ENCODE assay signal across 8 cellular contexts in the genomic region with DNA sequence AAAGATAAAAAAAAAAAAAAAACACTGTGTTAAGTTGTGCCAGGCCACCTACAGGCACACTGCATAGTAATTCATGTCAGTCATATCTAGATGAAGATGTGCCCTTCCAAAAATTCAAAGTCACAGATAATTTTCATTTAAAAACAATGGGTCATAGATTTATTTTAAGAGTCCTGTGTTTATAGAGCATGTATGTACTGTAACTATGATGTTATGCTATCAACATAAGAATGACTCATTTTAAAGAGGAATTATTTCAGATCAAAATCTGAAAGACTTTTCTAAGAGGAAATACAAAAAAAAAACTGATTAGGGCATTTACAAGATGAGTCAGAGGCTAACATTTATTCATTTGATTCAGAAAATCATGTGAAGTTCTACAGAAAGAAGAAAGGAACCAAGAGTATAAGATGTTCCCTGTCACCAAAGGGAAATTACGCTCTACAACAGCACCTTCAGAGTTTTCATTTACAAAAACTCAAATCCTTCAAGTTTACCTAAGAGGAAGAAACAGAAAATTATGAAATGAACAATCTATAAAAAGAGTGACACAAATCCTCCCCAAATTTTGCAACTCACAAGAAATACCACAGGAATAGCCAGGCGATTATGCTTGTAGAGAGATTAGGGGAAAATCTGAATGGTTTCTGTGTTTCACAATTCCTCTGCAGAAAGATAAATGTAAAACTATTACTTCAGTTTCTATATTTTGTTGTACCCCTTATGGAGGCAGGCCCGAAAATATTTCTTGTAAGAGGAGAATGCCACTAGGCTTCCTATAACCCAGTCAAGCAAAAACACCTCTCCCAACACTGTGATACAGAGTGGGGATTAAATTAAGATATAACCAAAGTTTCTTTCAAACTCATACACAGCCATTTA. TPM values are rescaled to one million over a fixed set of nuclear protein-coding genes. Genes with fewer than 3 reads are reported as not detected.
DNase-seq lines count a peak whose midpoint lies in the region; ATAC-seq, FAIRE-seq and TF ChIP-seq lines count a peak whose summit lies in the region.

No MANE protein-coding gene starts in this region.

- TF ChIP-seq POLR2A in IMR-90 (IDR thresholded peaks at IDR 0.05; ENCODE audit: low read depth, low read length) (no peak), vagina (IDR thresholded peaks at IDR 0.05) (no peak), GM12892 (IDR thresholded peaks at IDR 0.05; ENCODE audit: low read depth, low read length) (no peak)

- no peak overlapping the region for H3K4me3 ChIP-seq in IMR-90 (ENCODE audit: insufficient read depth, low read depth, low read length)
- H3K4me3 ChIP-seq in vagina: no peak overlapping the region

- in situ Hi-C loops in IMR-90 (cut with MboI; ENCODE audit: low sequenced_read_pairs): no loop called here

- DNase-seq in EH (ENCODE audit: low read depth) (peak; percentile 84), IMR-90 (peak; percentile 88), amniotic epithelial cell (ENCODE audit: low read depth) (peak; percentile 89), kidney glomerular epithelial cell (lab: John Stamatoyannopoulos, UW) (peak; percentile 58), vagina (ENCODE audit: extremely low spot score in 2 of 2) (no peak), GM12892 (ENCODE audit: insufficient read length) (no peak), DMS 273 treated with DMSO at 0.1 percent for 48 hours (lab: John Stamatoyannopoulos, UW) (no peak), HPDE6-E6E7 (ENCODE audit: extremely low spot score) (no peak)

- peaks cover 16 to 53% of the 10 kb centered on the region in 2 experiments for H3K79me1 ChIP-seq in IMR-90 (ENCODE audit: low read depth in 1 of 2, low read length in 2 of 2)

- CTCF ChIA-PET in IMR-90 (lab: Yijun Ruan, JAX): interaction anchor here (1.0 kb wide), 1 partner anchor 9 kb away, joined by 3 read pairs; no protein-coding TSS in a partner anchor

- H4K91ac ChIP-seq in IMR-90 (ENCODE audit: insufficient read depth, low read depth, low read length): peak overlapping the region; percentile 60; the same call in 1 of the 2 replicates

- peaks cover 23% of the 10 kb centered on the region for H3K9me1 ChIP-seq in IMR-90 (ENCODE audit: insufficient read depth, low read length)

- H2BK5ac ChIP-seq in IMR-90 (ENCODE audit: low read depth, low read length, poor library complexity, severe bottlenecking): peak overlapping the region; percentile 76

- peak overlapping the region; percentile 80 for H3K27ac ChIP-seq in IMR-90 (ENCODE audit: insufficient read depth, low read length)
- H3K27ac ChIP-seq in vagina: peak overlapping the region; percentile 70

- FAIRE-seq in GM12892 (lab: Jason Lieb, UNC): no peak

- no peak overlapping the region for H2AFZ ChIP-seq in IMR-90 (replicated peaks; ENCODE audit: low read length, poor library complexity)

- H3K18ac ChIP-seq in IMR-90 (ENCODE audit: low read depth, low read length): peak overlapping the region; percentile 3; the same call in 1 of the 2 replicates

- no peak for TF ChIP-seq RAD21 in IMR-90 (IDR thresholded peaks at IDR 0.05; ENCODE audit: low read length)

- H3K4ac ChIP-seq in IMR-90 (ENCODE audit: low read depth, low read length): peak overlapping the region; percentile 61

- H3K14ac ChIP-seq in IMR-90 (replicated peaks; ENCODE audit: low read depth, low read length): peak overlapping the region; percentile 63

- dilution Hi-C loops in IMR-90 (cut with HindIII; ENCODE audit: low sequenced_read_pairs, unreplicated experiment): no loop called here

- no peaks in the 10 kb centered on the region for H3K9me3 ChIP-seq in IMR-90 (ENCODE audit: control insufficient read depth, insufficient read depth, low read length)
- H3K9me3 ChIP-seq in vagina: no peaks in the 10 kb centered on the region

- peak overlapping the region; percentile 95; the same call in 1 of the 2 replicates for H2AK5ac ChIP-seq in IMR-90 (ENCODE audit: low read depth, low read length)

- no peaks in the 10 kb centered on the region for H3K27me3 ChIP-seq in IMR-90 (ENCODE audit: control insufficient read depth, insufficient read depth, low read length)
- no peaks in the 10 kb centered on the region for H3K27me3 ChIP-seq in vagina

- H3K23ac ChIP-seq in IMR-90 (ENCODE audit: low read depth, low read length): peak overlapping the region; percentile 89; the same call in 1 of the 2 replicates

- peaks cover 24% of the 10 kb centered on the region for H3K4me1 ChIP-seq in IMR-90 (ENCODE audit: control insufficient read depth, insufficient read depth, low read length)
- H3K4me1 ChIP-seq in vagina: peaks cover 61% of the 10 kb centered on the region

- H3K56ac ChIP-seq in IMR-90 (ENCODE audit: extremely low read depth, insufficient read depth, low read length): peak overlapping the region; percentile 58; the same call in 1 of the 2 replicates

- H4K5ac ChIP-seq in IMR-90 (ENCODE audit: low read depth, low read length): no peak overlapping the region; the same call in 1 of the 2 replicates

- peaks cover 54% of the 10 kb centered on the region for H4K20me1 ChIP-seq in IMR-90 (ENCODE audit: insufficient read depth, low read length)

- TF ChIP-seq CTCF in IMR-90 (conservative IDR thresholded peaks at IDR 0.05; ENCODE audit: low read depth, low read length) (no peak), vagina (IDR thresholded peaks at IDR 0.05) (no peak)

- ATAC-seq in IMR-90 (ENCODE audit: low read depth): peak; percentile 27

- H4K8ac ChIP-seq in IMR-90 (ENCODE audit: low read depth in 2 of 2, low read length in 2 of 2): peak overlapping the region; percentile 13 to 20; a peak in 2 of 4 replicates

- POLR2A ChIA-PET in IMR-90 (lab: Charles Lee; ENCODE audit: unreplicated experiment): interaction anchor here (0.9 kb wide), 1 partner anchor 10 kb away, joined by 3 read pairs; no protein-coding TSS in a partner anchor

- H3K36me3 ChIP-seq in IMR-90 (ENCODE audit: control insufficient read depth, insufficient read depth, low read length) (no peaks in the 10 kb centered on the region), vagina (no peaks in the 10 kb centered on the region)

- no peak overlapping the region for H2AK9ac ChIP-seq in IMR-90 (replicated peaks; ENCODE audit: low read depth, low read length, poor library complexity)

- no peak overlapping the region for H3K9ac ChIP-seq in IMR-90 (ENCODE audit: low read depth, low read length)

- no TSS peak for BruUV-seq in IMR-90 (replicated peaks; lab: Mats Ljungman, UMichigan)

- peak overlapping the region; percentile 52 for H3K4me2 ChIP-seq in IMR-90 (ENCODE audit: low read depth, low read length)

- WGBS in IMR-90 (ENCODE audit: extremely low coverage in 2 of 2, insufficient read length in 1 of 2), 2 experiments: no CpG with 5 or more reads among the region's 3 CpGs

- peak overlapping the region; percentile 33; the same call in 1 of the 2 replicates for H2BK120ac ChIP-seq in IMR-90 (ENCODE audit: low read depth, low read length)

- H2BK15ac ChIP-seq in IMR-90 (ENCODE audit: low read depth, low read length): peak overlapping the region; percentile 34; the same call in 1 of the 3 replicates

- intact Hi-C loops in IMR-90 (cut with micrococcal nuclease): no loop called here
- intact Hi-C loops in vagina (cut with DNase I): no loop called here

- H2BK20ac ChIP-seq in IMR-90 (ENCODE audit: low read depth, low read length): peak overlapping the region; percentile 32; the same call in 1 of the 2 replicates

TF ChIP-seq in IMR-90, 13 proteins besides CTCF, POLR2A, EP300 and RAD21:
- TF ChIP-seq FOS (IDR thresholded peaks at IDR 0.05; ENCODE audit: low read depth, low read length) (peak; percentile 87), RFX5 (IDR thresholded peaks at IDR 0.05; ENCODE audit: low read depth, low read length) (no peak), CEBPB (IDR thresholded peaks at IDR 0.05; ENCODE audit: low read depth, low read length) (peak; percentile 84), BHLHE40 (IDR thresholded peaks at IDR 0.05; ENCODE audit: low read depth, low read length) (peak; percentile 44; the same call in 1 of the 2 replicates)

RNA-seq across cellular contexts. Expression of a gene that starts 13.8 kb away (rescaled TPM):
- 35.0 and 35.8 TPM in 2 replicates for total RNA-seq in IMR-90 (2012; rRNA removed)
- polyA plus RNA-seq in IMR-90 (2012; rRNA removed): 19.2 and 19.9 TPM in 2 replicates
- polyA plus RNA-seq in IMR-90 (2012; cell fraction: cytosol; rRNA removed): 9.9 and 11.5 TPM in 2 replicates
- polyA plus RNA-seq in IMR-90 (2012; cell fraction: nucleus; rRNA removed; ENCODE audit: low replicate concordance): 10.3 and 34.6 TPM in 2 replicates
- total RNA-seq in vagina: 31.9 TPM
- polyA plus RNA-seq in GM12892 (2012; ENCODE audit: missing spikeins): 12.6 TPM

Comparison
In these comparisons a context has a peak if more than half of its experiments do, and no peak if none do; other contexts are left out.
1. DNase-seq: peak in EH (single experiment), IMR-90 (single experiment), amniotic epithelial cell (single experiment) and kidney glomerular epithelial cell (single experiment); none in vagina (0 of 2), GM12892 (single experiment), DMS 273 treated with DMSO at 0.1 percent for 48 hours (single experiment) and HPDE6-E6E7 (single experiment).